11 cellular contexts compared by ENCODE assay signal in genomic region chr6:161407581-161407980, GRCh38.
DNase-seq lines count a peak whose midpoint lies in the region; ATAC-seq, FAIRE-seq and TF ChIP-seq lines count a peak whose summit lies in the region.
"Had no signal": no experiment of that assay in that cellular context is flagged by ENCODE, and none has a peak within 500 bp of the region (broad histone marks: within the 10 kb centered on the region; RNA-seq: fewer than 3 reads in every experiment).

No MANE protein-coding gene starts in this region.

- peaks cover 9% of the 10 kb centered on the region for H3K36me3 Mint-ChIP-seq in WTC11

- peaks cover 17% of the 10 kb centered on the region for H3K9me3 Mint-ChIP-seq in WTC11
- H3K9me3 Mint-ChIP-seq: activated T-helper 17 cell treated with anti-CD3 and anti-CD28 coated beads, Interleukin-2, amount 50 U/mL, for 72 hours had no signal

- H3K27me3 Mint-ChIP-seq in WTC11 (ENCODE audit: low read depth) = no peaks in the 10 kb centered on the region
- H3K27me3 Mint-ChIP-seq: activated T-helper 17 cell treated with anti-CD3 and anti-CD28 coated beads, Interleukin-2, amount 50 U/mL, for 72 hours had no signal

- no peak overlapping the region for H2BK5ac ChIP-seq in mesenchymal stem cell (ENCODE audit: low read depth, low read length, poor library complexity, severe bottlenecking)

- H2AK5ac ChIP-seq in mesenchymal stem cell (ENCODE audit: low read length, severe bottlenecking) = no peak overlapping the region

- H3K23ac ChIP-seq in mesenchymal stem cell (ENCODE audit: low read length in 2 of 2) = no peak overlapping the region

- no peaks in the 10 kb centered on the region for H3K79me1 ChIP-seq in mesenchymal stem cell (replicated peaks; ENCODE audit: low read length, poor library complexity, severe bottlenecking)

- no peak overlapping the region for H3K14ac ChIP-seq in mesenchymal stem cell (ENCODE audit: low read length in 2 of 2)

- no peak overlapping the region for H2AFZ ChIP-seq in mesenchymal stem cell (ENCODE audit: low read depth, low read length)

- peaks cover 5% of the 10 kb centered on the region for H3K4me1 Mint-ChIP-seq in WTC11
- H3K4me1 Mint-ChIP-seq: activated T-helper 17 cell treated with anti-CD3 and anti-CD28 coated beads, Interleukin-2, amount 50 U/mL, for 72 hours had no signal

- no peak for ATAC-seq in pancreas
- ATAC-seq in GM18517 (IDR thresholded peaks at IDR 0.05; ENCODE audit: unreplicated experiment) = no peak
- ATAC-seq in heart right ventricle = no peak
- no peak for ATAC-seq in WTC11
- ATAC-seq: activated T-helper 17 cell treated with anti-CD3 and anti-CD28 coated beads, Interleukin-2, amount 50 U/mL, for 72 hours; psoas muscle had no signal

- WGBS in mesenchymal stem cell = 21% methylated on average over 4 of the region's 4 CpGs
- 50 to 57% methylated on average over 4 of the region's 4 CpGs for WGBS in pancreas, 2 donors
- 62 to 63% methylated on average over 4 of the region's 4 CpGs for WGBS in heart right ventricle, 2 donors

- no peak overlapping the region for H4K8ac ChIP-seq in mesenchymal stem cell (ENCODE audit: low read length)

- no peak overlapping the region for H4K91ac ChIP-seq in mesenchymal stem cell (ENCODE audit: low read length)

- intact Hi-C loops in pancreas (cut with DNase I) = no loop called here
- intact Hi-C loops in heart right ventricle (cut with DNase I) = loop anchor here in 1 of 10 donors (10.0 kb wide), 1 partner anchor 517 kb away; no protein-coding TSS in a partner anchor

- POLR2A ChIA-PET in WTC11 (lab: Charles Lee) = no interaction called here

- peaks cover 14% of the 10 kb centered on the region for H3K9me3 ChIP-seq in adipocyte (ENCODE audit: control insufficient read depth, low read length)
- H3K9me3 ChIP-seq in mesenchymal stem cell (ENCODE audit: control insufficient read depth, low read length) = peaks cover 14% of the 10 kb centered on the region
- no peaks in the 10 kb centered on the region for H3K9me3 ChIP-seq in pancreas
- peaks cover 0 to 14% (median 4%) of the 10 kb centered on the region in 11 donors for H3K9me3 ChIP-seq in heart right ventricle

- DNase-seq in ELR (ENCODE audit: low read depth) (peak; percentile 94), HS-5 (ENCODE audit: low read depth) (peak; percentile 82), adipocyte (ENCODE audit: low read depth) (peak; percentile 17), mesenchymal stem cell (peak; percentile 74), pancreas (no peak), heart right ventricle (no peak), WTC11 (ENCODE audit: low spot score) (no peak)
- DNase-seq: psoas muscle had no signal

- no peak overlapping the region for H3K4me3 ChIP-seq in adipocyte (ENCODE audit: low read length)
- no peak overlapping the region for H3K4me3 ChIP-seq in mesenchymal stem cell (ENCODE audit: insufficient read depth in 1 of 2, low read depth in 1 of 2, low read length in 2 of 2)
- no peak overlapping the region for H3K4me3 ChIP-seq in pancreas
- no peak overlapping the region for H3K4me3 ChIP-seq in heart right ventricle
- H3K4me3 ChIP-seq: psoas muscle had no signal

- H3K36me3 ChIP-seq in adipocyte (ENCODE audit: control insufficient read depth, insufficient read depth, low read length, severe bottlenecking) (no peaks in the 10 kb centered on the region), mesenchymal stem cell (ENCODE audit: control insufficient read depth in 1 of 2, insufficient read depth in 2 of 2, low read depth in 1 of 2, low read length in 2 of 2) (no peaks in the 10 kb centered on the region), pancreas (no peaks in the 10 kb centered on the region), heart right ventricle (no peaks in the 10 kb centered on the region)

- H3K27ac ChIP-seq in mesenchymal stem cell (ENCODE audit: low read length, poor library complexity, severe bottlenecking) (peak overlapping the region; percentile 16), pancreas (no peak overlapping the region), heart right ventricle (peak overlapping the region in 1 of 10 donors; percentile 44)
- H3K27ac ChIP-seq: psoas muscle had no signal

- no peak overlapping the region for H3K18ac ChIP-seq in mesenchymal stem cell (ENCODE audit: low read depth in 1 of 2, low read length in 2 of 2)

- CTCF ChIA-PET in WTC11 (lab: Charles Lee) = interaction anchor here (2.9 kb wide), 1 partner anchor 11 kb away, joined by 16 read pairs; no protein-coding TSS in a partner anchor

- H3K9ac ChIP-seq in adipocyte (ENCODE audit: low read length) (no peak overlapping the region), mesenchymal stem cell (ENCODE audit: low read length) (no peak overlapping the region)

- no peak overlapping the region for H2BK12ac ChIP-seq in mesenchymal stem cell (ENCODE audit: low read length in 2 of 2)

- no peak overlapping the region for H2BK120ac ChIP-seq in mesenchymal stem cell (ENCODE audit: low read depth, low read length)

- H3K4me1 ChIP-seq in adipocyte (ENCODE audit: control insufficient read depth, insufficient read depth, low read length) = peaks cover 26% of the 10 kb centered on the region
- H3K4me1 ChIP-seq in mesenchymal stem cell (ENCODE audit: control insufficient read depth, insufficient read depth, low read depth, low read length) = peaks cover 2% of the 10 kb centered on the region
- peaks cover 0 to 5% (median 0%) of the 10 kb centered on the region in 3 donors for H3K4me1 ChIP-seq in pancreas
- H3K4me1 ChIP-seq in heart right ventricle = peaks cover 0 to 9% (median 0%) of the 10 kb centered on the region in 9 donors

- TF ChIP-seq CTCF in pancreas (IDR thresholded peaks at IDR 0.05) (no peak), heart right ventricle (IDR thresholded peaks at IDR 0.05) (no peak), WTC11 (IDR thresholded peaks at IDR 0.05) (no peak)

- no peak overlapping the region for H2BK15ac ChIP-seq in mesenchymal stem cell (ENCODE audit: low read depth, poor library complexity, severe bottlenecking)

- H3K4me2 ChIP-seq in mesenchymal stem cell (ENCODE audit: low read length, poor library complexity, severe bottlenecking) = no peak overlapping the region

- H3K27ac Mint-ChIP-seq in WTC11 = no peak overlapping the region
- H3K27ac Mint-ChIP-seq: activated T-helper 17 cell treated with anti-CD3 and anti-CD28 coated beads, Interleukin-2, amount 50 U/mL, for 72 hours; dendritic cell treated with granulocyte-macrophage colony-stimulating factor and Interleukin-4, amounts not matched to agents 40 ng/mL and 50 ng/mL, for 4 days had no signal

- no peak overlapping the region for H3K4me3 Mint-ChIP-seq in WTC11
- H3K4me3 Mint-ChIP-seq: activated T-helper 17 cell treated with anti-CD3 and anti-CD28 coated beads, Interleukin-2, amount 50 U/mL, for 72 hours; dendritic cell treated with granulocyte-macrophage colony-stimulating factor and Interleukin-4, amounts not matched to agents 40 ng/mL and 50 ng/mL, for 4 days had no signal

- H3K4ac ChIP-seq in mesenchymal stem cell (ENCODE audit: low read depth in 1 of 2, low read length in 2 of 2) = no peak overlapping the region

- FAIRE-seq in pancreas (lab: Jason Lieb, UNC) = no peak

- no peaks in the 10 kb centered on the region for H3K27me3 ChIP-seq in adipocyte (replicated peaks; ENCODE audit: control insufficient read depth, insufficient read depth, low read length)
- H3K27me3 ChIP-seq in mesenchymal stem cell (ENCODE audit: control insufficient read depth in 1 of 2, insufficient read depth in 1 of 2, low read length in 2 of 2) = peaks cover 0 to 1% of the 10 kb centered on the region in 2 experiments
- H3K27me3 ChIP-seq in pancreas = no peaks in the 10 kb centered on the region
- no peaks in the 10 kb centered on the region for H3K27me3 ChIP-seq in heart right ventricle

TF ChIP-seq in WTC11, 78 proteins besides CTCF, POLR2A, EP300 and RAD21 (continues in another document):
- TF ChIP-seq E2F1 (CRISPR knock-in tag; IDR thresholded peaks at IDR 0.05) (no peak), CREM (CRISPR knock-in tag; IDR thresholded peaks at IDR 0.05) (no peak), GTF2I (CRISPR knock-in tag; conservative IDR thresholded peaks at IDR 0.05) (no peak), GABPB1 (CRISPR knock-in tag; IDR thresholded peaks at IDR 0.05) (no peak), PRRX2 (CRISPR knock-in tag; IDR thresholded peaks at IDR 0.05) (no peak), HMGA2 (CRISPR knock-in tag; IDR thresholded peaks at IDR 0.05) (no peak), ZNF263 (CRISPR knock-in tag; IDR thresholded peaks at IDR 0.05; ENCODE audit: low read depth) (no peak), HMGXB4 (CRISPR knock-in tag; IDR thresholded peaks at IDR 0.05) (no peak), TEAD4 (CRISPR knock-in tag; IDR thresholded peaks at IDR 0.05) (no peak)
- TF ChIP-seq, protein P1, sequence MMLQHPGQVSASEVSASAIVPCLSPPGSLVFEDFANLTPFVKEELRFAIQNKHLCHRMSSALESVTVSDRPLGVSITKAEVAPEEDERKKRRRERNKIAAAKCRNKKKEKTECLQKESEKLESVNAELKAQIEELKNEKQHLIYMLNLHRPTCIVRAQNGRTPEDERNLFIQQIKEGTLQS (CRISPR knock-in tag; conservative IDR thresholded peaks at IDR 0.05) = no peak

Comparison
In these comparisons a context has a peak if more than half of its experiments do, and no peak if none do; other contexts are left out.
1. DNase-seq: peak in ELR (single experiment), HS-5 (single experiment), adipocyte (single experiment) and mesenchymal stem cell (single experiment); none in pancreas (0 of 6), heart right ventricle (0 of 2) and WTC11 (single experiment).